Comparison of ENCODE assay signal across 1 cellular context in genomic region chr14:55610717-55611370, GRCh38.
TF ChIP-seq lines count a peak whose summit lies in the region.

No MANE protein-coding gene starts in this region.

TF ChIP-seq in WTC11, 78 proteins besides CTCF, POLR2A, EP300 and RAD21 (continued from another document):
- TF ChIP-seq, protein P1, sequence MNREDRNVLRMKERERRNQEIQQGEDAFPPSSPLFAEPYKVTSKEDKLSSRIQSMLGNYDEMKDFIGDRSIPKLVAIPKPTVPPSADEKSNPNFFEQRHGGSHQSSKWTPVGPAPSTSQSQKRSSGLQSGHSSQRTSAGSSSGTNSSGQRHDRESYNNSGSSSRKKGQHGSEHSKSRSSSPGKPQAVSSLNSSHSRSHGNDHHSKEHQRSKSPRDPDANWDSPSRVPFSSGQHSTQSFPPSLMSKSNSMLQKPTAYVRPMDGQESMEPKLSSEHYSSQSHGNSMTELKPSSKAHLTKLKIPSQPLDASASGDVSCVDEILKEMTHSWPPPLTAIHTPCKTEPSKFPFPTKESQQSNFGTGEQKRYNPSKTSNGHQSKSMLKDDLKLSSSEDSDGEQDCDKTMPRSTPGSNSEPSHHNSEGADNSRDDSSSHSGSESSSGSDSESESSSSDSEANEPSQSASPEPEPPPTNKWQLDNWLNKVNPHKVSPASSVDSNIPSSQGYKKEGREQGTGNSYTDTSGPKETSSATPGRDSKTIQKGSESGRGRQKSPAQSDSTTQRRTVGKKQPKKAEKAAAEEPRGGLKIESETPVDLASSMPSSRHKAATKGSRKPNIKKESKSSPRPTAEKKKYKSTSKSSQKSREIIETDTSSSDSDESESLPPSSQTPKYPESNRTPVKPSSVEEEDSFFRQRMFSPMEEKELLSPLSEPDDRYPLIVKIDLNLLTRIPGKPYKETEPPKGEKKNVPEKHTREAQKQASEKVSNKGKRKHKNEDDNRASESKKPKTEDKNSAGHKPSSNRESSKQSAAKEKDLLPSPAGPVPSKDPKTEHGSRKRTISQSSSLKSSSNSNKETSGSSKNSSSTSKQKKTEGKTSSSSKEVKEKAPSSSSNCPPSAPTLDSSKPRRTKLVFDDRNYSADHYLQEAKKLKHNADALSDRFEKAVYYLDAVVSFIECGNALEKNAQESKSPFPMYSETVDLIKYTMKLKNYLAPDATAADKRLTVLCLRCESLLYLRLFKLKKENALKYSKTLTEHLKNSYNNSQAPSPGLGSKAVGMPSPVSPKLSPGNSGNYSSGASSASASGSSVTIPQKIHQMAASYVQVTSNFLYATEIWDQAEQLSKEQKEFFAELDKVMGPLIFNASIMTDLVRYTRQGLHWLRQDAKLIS (CRISPR knock-in tag; IDR thresholded peaks at IDR 0.05; ENCODE audit: borderline replicate concordance), result no peak
- TF ChIP-seq USF2 (CRISPR knock-in tag; IDR thresholded peaks at IDR 0.05) (no peak), FOXK1 (CRISPR knock-in tag; IDR thresholded peaks at IDR 0.05) (no peak), HMGXB4 (CRISPR knock-in tag; IDR thresholded peaks at IDR 0.05) (no peak)
- TF ChIP-seq, protein P2, sequence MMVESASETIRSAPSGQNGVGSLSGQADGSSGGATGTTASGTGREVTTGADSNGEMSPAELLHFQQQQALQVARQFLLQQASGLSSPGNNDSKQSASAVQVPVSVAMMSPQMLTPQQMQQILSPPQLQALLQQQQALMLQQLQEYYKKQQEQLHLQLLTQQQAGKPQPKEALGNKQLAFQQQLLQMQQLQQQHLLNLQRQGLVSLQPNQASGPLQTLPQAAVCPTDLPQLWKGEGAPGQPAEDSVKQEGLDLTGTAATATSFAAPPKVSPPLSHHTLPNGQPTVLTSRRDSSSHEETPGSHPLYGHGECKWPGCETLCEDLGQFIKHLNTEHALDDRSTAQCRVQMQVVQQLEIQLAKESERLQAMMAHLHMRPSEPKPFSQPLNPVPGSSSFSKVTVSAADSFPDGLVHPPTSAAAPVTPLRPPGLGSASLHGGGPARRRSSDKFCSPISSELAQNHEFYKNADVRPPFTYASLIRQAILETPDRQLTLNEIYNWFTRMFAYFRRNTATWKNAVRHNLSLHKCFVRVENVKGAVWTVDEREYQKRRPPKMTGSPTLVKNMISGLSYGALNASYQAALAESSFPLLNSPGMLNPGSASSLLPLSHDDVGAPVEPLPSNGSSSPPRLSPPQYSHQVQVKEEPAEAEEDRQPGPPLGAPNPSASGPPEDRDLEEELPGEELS (CRISPR knock-in tag; IDR thresholded peaks at IDR 0.05), result no peak
TF ChIP-seq in WTC11: peak in this region for 0.
